11 cellular contexts compared by ENCODE assay signal in the genomic region with DNA sequence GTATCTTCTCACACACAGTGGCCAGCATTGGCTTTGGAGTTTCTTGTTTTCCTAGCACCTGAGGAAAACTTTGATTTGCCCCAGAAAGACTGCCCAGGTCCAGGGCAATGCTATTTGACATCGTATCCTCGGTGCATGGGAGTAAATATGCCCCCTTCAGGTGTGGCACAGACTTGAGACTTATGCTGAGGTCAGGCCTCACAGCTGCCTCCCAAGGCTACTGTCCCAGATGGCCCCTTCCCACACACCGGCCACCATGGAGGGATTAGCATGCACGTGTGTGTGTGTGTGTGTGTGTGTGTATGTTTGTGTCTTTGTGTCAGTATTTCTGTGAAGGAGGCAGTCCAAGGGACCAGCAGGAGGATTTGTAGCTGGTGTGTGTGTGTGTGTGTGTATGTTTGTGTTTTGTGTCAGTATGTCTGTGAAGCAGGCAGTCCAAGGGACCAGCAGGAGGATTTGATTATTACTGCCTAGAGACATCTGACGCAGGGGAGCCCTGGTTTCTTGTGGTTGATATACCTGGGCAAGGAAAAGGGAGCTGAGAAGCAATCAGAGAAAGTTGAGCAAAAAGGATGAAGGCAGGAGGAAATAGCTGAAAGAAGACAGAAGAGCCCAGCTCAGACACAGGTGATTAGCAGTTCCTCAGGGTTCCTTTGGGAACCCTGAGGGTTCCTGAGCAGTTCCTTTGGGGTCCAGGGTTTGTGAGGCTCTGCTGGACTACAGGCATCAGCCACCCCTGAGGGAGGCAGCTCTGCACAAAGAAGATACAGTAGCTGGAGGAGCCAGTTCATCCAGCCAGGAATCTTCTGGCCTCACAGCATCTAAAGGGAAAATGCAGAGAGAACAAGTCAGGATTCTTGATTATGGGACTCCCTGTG.
"Had no signal": no experiment of that assay in that cellular context is flagged by ENCODE, and none has a peak within 500 bp of the region (broad histone marks: within the 10 kb centered on the region; RNA-seq: fewer than 3 reads in every experiment).

No MANE protein-coding gene starts in this region.

- H3K27ac ChIP-seq: colonic mucosa, esophagus squamous epithelium, psoas muscle, upper lobe of left lung had no signal

- H3K9me3 ChIP-seq: colonic mucosa, esophagus squamous epithelium, psoas muscle, upper lobe of left lung had no signal

- H3K4me3 ChIP-seq: colonic mucosa, esophagus squamous epithelium, psoas muscle, upper lobe of left lung had no signal

- ATAC-seq: sciatic nerve had no signal

- H3K36me3 ChIP-seq: colonic mucosa, esophagus squamous epithelium, upper lobe of left lung had no signal

- DNase-seq: activated CD4-positive, alpha-beta T cell treated with anti-CD3 and anti-CD28 coated beads, Interleukin-2, amount 10 ng/mL, durations not matched to agents 7 days and 5 days; activated CD4-positive, CD25-positive, alpha-beta regulatory T cell; activated CD8-positive, alpha-beta memory T cell treated with anti-CD3 and anti-CD28 coated beads, Interleukin-2, amount 50 U/mL, for 48 hours; activated gamma-delta T cell treated with Interleukin-2 at 50 U/mL for 16 hours; esophagus squamous epithelium; occipital lobe; psoas muscle; stimulated activated CD4-positive, alpha-beta T cell treated with anti-CD3 and anti-CD28 coated beads, Interleukin-1b, Interleukin-23, amount 100 ng/mL, for 48 hours; upper lobe of left lung had no signal

- H3K27me3 ChIP-seq: colonic mucosa, esophagus squamous epithelium, upper lobe of left lung had no signal
